In the genomic region with DNA sequence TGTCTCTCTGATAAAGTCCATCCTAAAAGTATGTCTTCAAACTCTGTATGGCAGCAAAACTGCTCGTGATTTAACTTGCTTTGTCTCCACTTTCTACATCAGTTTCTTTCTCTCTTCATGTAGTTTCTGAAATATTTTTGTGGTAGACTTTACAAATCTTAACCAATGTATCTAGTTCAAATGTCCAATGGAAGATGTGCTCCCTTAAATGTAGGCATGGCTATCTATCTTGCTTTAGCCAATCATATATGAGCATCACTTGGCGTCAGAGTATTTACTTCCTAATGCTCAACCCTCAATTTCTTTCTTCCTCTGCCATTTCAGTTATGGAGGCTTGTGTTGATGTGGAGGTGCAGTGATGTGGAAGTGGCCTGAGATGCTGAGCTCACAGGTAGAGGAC, we compare ENCODE assay signal across 11 cellular contexts.
DNase-seq lines count a peak whose midpoint lies in the region; ATAC-seq and TF ChIP-seq lines count a peak whose summit lies in the region.
"Had no signal": no experiment of that assay in that cellular context is flagged by ENCODE, and none has a peak within 500 bp of the region (broad histone marks: within the 10 kb centered on the region; RNA-seq: fewer than 3 reads in every experiment).

No MANE protein-coding gene starts in this region.

- no peak overlapping the region for H2BK20ac ChIP-seq in H9 (ENCODE audit: low read depth, low read length, poor library complexity, severe bottlenecking)

- H4K91ac ChIP-seq in H9 (ENCODE audit: insufficient read length, low read depth, low read length): no peak overlapping the region

- H3K4me1 ChIP-seq in H9 (ENCODE audit: insufficient read depth, low read length): peaks cover 3% of the 10 kb centered on the region; the same call in 1 of the 2 replicates

- TF ChIP-seq CTCF in H9 (conservative IDR thresholded peaks at IDR 0.05): no peak

- intact Hi-C loops in posterior cingulate gyrus (cut with DNase I): no loop called here

- H2AK5ac ChIP-seq in H9 (ENCODE audit: insufficient read length, low read length): no peak overlapping the region

- ATAC-seq in GM21576 (IDR thresholded peaks at IDR 0.05; ENCODE audit: unreplicated experiment) (peak; percentile 56), HG03135 (IDR thresholded peaks at IDR 0.05; ENCODE audit: unreplicated experiment) (peak; percentile 63)

- in situ Hi-C loops in GM18951 (cut with MboI; ENCODE audit: low sequenced_read_pairs, unreplicated experiment): no loop called here

- H2BK15ac ChIP-seq in H9 (ENCODE audit: low read depth, low read length): no peak overlapping the region

- peak; percentile 8 for TF ChIP-seq POLR2A in GM18951 (IDR thresholded peaks at IDR 0.05; ENCODE audit: extremely low read depth, insufficient read depth, insufficient read length)

- no peak overlapping the region for H3K4me2 ChIP-seq in H9 (ENCODE audit: insufficient read depth, insufficient read length, low read length)

- H3K27me3 ChIP-seq in H9 (ENCODE audit: insufficient read depth, low read length): no peaks in the 10 kb centered on the region

- no peak overlapping the region for H4K5ac ChIP-seq in H9 (ENCODE audit: insufficient read length, low read depth, low read length)

- peak; percentile 14 for DNase-seq in germinal center (ENCODE audit: low spot score)
- no peak for DNase-seq in ecto neural progenitor cell (ENCODE audit: low spot score)
- no peak for DNase-seq in H9
- DNase-seq in activated CD4-positive, CD25-positive, alpha-beta regulatory T cell (lab: John Stamatoyannopoulos, UW): no peak
- DNase-seq in posterior cingulate gyrus: no peak
- DNase-seq: activated gamma-delta T cell treated with Interleukin-2 at 50 U/mL for 16 hours; DMS153; stimulated activated CD8-positive, alpha-beta memory T cell treated with anti-CD3 and anti-CD28 coated beads, Interleukin-4, amount 100 ng/mL, for 48 hours had no signal

- H3K9me3 Mint-ChIP-seq in H9: no peaks in the 10 kb centered on the region; a peak in 1 of 5 replicates

- H3K4me3 Mint-ChIP-seq in H9: no peak overlapping the region

- H2BK12ac ChIP-seq in H9 (ENCODE audit: insufficient read length, low read depth, low read length): no peak overlapping the region

- no peaks in the 10 kb centered on the region for H3K79me1 ChIP-seq in H9 (ENCODE audit: insufficient read depth, low read depth, low read length, poor library complexity, severe bottlenecking)

- no peak overlapping the region for H2BK120ac ChIP-seq in H9 (ENCODE audit: low read depth, low read length, poor library complexity, severe bottlenecking)

- H3T11ph ChIP-seq in H9 (ENCODE audit: low read length): no peak overlapping the region

- H3K9ac ChIP-seq in H9 (ENCODE audit: extremely low read depth, insufficient read length, low read length): no peak overlapping the region

- no peak overlapping the region for H3K27ac ChIP-seq in H9 (ENCODE audit: insufficient read length, low read depth, low read length)

- no CpG with 5 or more reads among the region's 2 CpGs for WGBS in H9 (ENCODE audit: extremely low coverage, insufficient read length, low lambda C conversion rate)

- H3K27me3 Mint-ChIP-seq in H9 (ENCODE audit: low read depth): no peaks in the 10 kb centered on the region

- no peak overlapping the region for H3K23ac ChIP-seq in H9 (ENCODE audit: insufficient read length, low read depth, low read length)

- H3K36me3 Mint-ChIP-seq in H9 (ENCODE audit: insufficient read depth in 1 of 3, low read depth in 3 of 3): peaks cover 0 to 7% (median 0%) of the 10 kb centered on the region in 3 experiments; a peak in 1 of 7 replicates

- no peak overlapping the region for H3K18ac ChIP-seq in H9 (ENCODE audit: insufficient read length, low read depth, low read length)

- H3K4ac ChIP-seq in H9 (ENCODE audit: low read depth, low read length): no peak overlapping the region

- H3K23me2 ChIP-seq in H9 (ENCODE audit: insufficient read length, low read depth, low read length, poor library complexity, severe bottlenecking): no peaks in the 10 kb centered on the region

- no peak overlapping the region for H4K8ac ChIP-seq in H9 (replicated peaks; ENCODE audit: insufficient read length, low read depth, low read length)

- no peaks in the 10 kb centered on the region for H3K9me3 ChIP-seq in H9 (ENCODE audit: control insufficient read depth, low read depth, low read length)

- H2BK5ac ChIP-seq in H9 (ENCODE audit: insufficient read length, low read length): no peak overlapping the region

- no peak overlapping the region for H3K56ac ChIP-seq in H9 (ENCODE audit: insufficient read length, low read depth, low read length)

- no peak overlapping the region for H3K14ac ChIP-seq in H9 (ENCODE audit: insufficient read depth, low read length)

- peaks cover 25 to 27% of the 10 kb centered on the region in 2 experiments for H3K4me1 Mint-ChIP-seq in H9

- no peaks in the 10 kb centered on the region for H4K20me1 ChIP-seq in H9 (ENCODE audit: control insufficient read depth, insufficient read depth, insufficient read length)

- H3K79me2 ChIP-seq in H9 (ENCODE audit: insufficient read depth, low read length): no peaks in the 10 kb centered on the region

- H2AFZ ChIP-seq in H9 (ENCODE audit: low read length): no peak overlapping the region

- no peak overlapping the region for H3K27ac Mint-ChIP-seq in H9
